28 cellular contexts compared by ENCODE assay signal in the genomic region with DNA sequence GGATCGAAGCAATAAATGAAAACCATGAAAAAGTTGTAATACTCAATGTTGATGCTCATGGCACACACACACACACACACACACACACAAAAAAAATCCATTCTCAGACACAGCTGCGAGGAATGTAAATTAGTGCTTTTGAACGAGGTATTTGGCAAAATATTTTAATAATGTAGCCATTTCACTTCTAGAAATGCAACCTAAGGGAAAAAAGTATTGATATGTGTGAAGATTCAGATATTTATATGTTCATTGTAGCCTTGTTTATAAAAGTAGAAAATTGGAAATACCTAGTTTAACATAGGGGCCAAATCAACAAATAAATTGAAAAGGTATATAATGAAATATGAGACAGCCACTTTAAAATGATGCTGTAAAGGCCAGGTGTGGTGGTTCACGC. TPM values are rescaled to one million over a fixed set of nuclear protein-coding genes. Genes with fewer than 3 reads are reported as not detected.
"Had no signal": no experiment of that assay in that cellular context is flagged by ENCODE, and none has a peak within 500 bp of the region (broad histone marks: within the 10 kb centered on the region; RNA-seq: fewer than 3 reads in every experiment).

No MANE protein-coding gene starts in this region.

- FAIRE-seq: bronchial epithelial cell had no signal

- H3K4me3 Mint-ChIP-seq: activated CD4-positive, alpha-beta memory T cell treated with anti-CD3 and anti-CD28 coated beads, Interleukin-2, amount 10 ng/mL, durations not matched to agents 7 days and 5 days; activated CD4-positive, alpha-beta T cell treated with anti-CD3 and anti-CD28 coated beads for 36 hours; activated CD4-positive, alpha-beta T cell treated with anti-CD3 and anti-CD28 coated beads, Interleukin-2, amount 10 ng/mL, durations not matched to agents 24 days and 14 days; activated naive CD4-positive, alpha-beta T cell treated with anti-CD3 and anti-CD28 coated beads, Interleukin-2, amount 10 ng/mL, durations not matched to agents 7 days and 5 days; activated naive CD8-positive, alpha-beta T cell treated with anti-CD3 and anti-CD28 coated beads, Interleukin-2, amount 10 ng/mL, durations not matched to agents 7 days and 5 days; activated T-cell treated with anti-CD3 and anti-CD28 coated beads, Interleukin-2, amount 50 U/mL, for 24 hours; activated T-cell treated with anti-CD3 and anti-CD28 coated beads, Interleukin-2, amount 50 U/mL, for 72 hours; central memory CD8-positive, alpha-beta T cell; dendritic cell treated with granulocyte-macrophage colony-stimulating factor and Interleukin-4, amounts not matched to agents 40 ng/mL and 50 ng/mL, for 4 days; endodermal cell had no signal

- H3K9me3 ChIP-seq: ascending aorta, gastrocnemius medialis had no signal

- H3K36me3 Mint-ChIP-seq: activated naive CD4-positive, alpha-beta T cell treated with anti-CD3 and anti-CD28 coated beads, Interleukin-2, amount 10 ng/mL, durations not matched to agents 7 days and 5 days; activated naive CD4-positive, alpha-beta T cell treated with anti-CD3 and anti-CD28 coated beads, Interleukin-2, amount 50 U/mL, for 72 hours; activated naive CD8-positive, alpha-beta T cell treated with anti-CD3 and anti-CD28 coated beads, Interleukin-2, amount 10 ng/mL, durations not matched to agents 7 days and 5 days had no signal

- H3K27ac Mint-ChIP-seq: activated CD4-positive, alpha-beta memory T cell treated with anti-CD3 and anti-CD28 coated beads, Interleukin-2, amount 10 ng/mL, durations not matched to agents 7 days and 5 days; activated CD4-positive, alpha-beta T cell treated with anti-CD3 and anti-CD28 coated beads for 36 hours; activated CD4-positive, alpha-beta T cell treated with anti-CD3 and anti-CD28 coated beads, Interleukin-2, amount 10 ng/mL, durations not matched to agents 24 days and 14 days; activated naive CD4-positive, alpha-beta T cell treated with anti-CD3 and anti-CD28 coated beads, Interleukin-2, amount 10 ng/mL, durations not matched to agents 7 days and 5 days; activated naive CD4-positive, alpha-beta T cell treated with anti-CD3 and anti-CD28 coated beads, Interleukin-2, amount 50 U/mL, for 72 hours; activated naive CD8-positive, alpha-beta T cell treated with anti-CD3 and anti-CD28 coated beads, Interleukin-2, amount 10 ng/mL, durations not matched to agents 7 days and 5 days; activated T-cell treated with anti-CD3 and anti-CD28 coated beads, Interleukin-2, amount 50 U/mL, for 24 hours; activated T-cell treated with anti-CD3 and anti-CD28 coated beads, Interleukin-2, amount 50 U/mL, for 72 hours; dendritic cell treated with granulocyte-macrophage colony-stimulating factor and Interleukin-4, amounts not matched to agents 40 ng/mL and 50 ng/mL, for 4 days; endodermal cell had no signal

- ATAC-seq: activated CD4-positive, alpha-beta T cell treated with anti-CD3 and anti-CD28 coated beads for 36 hours; activated naive CD4-positive, alpha-beta T cell treated with anti-CD3 and anti-CD28 coated beads, Interleukin-2, amount 50 U/mL, for 72 hours; activated T-cell treated with anti-CD3 and anti-CD28 coated beads, Interleukin-2, amount 50 U/mL, for 72 hours; esophagus mucosa; gastrocnemius medialis had no signal

- H3K27me3 Mint-ChIP-seq: activated CD4-positive, alpha-beta T cell treated with anti-CD3 and anti-CD28 coated beads for 36 hours had no signal

- H3K4me3 ChIP-seq: ascending aorta, coronary artery, gastrocnemius medialis had no signal

- H3K27ac ChIP-seq: ascending aorta, brain microvascular endothelial cell, coronary artery, gastrocnemius medialis had no signal

- H3K4me1 Mint-ChIP-seq: activated CD4-positive, alpha-beta memory T cell treated with anti-CD3 and anti-CD28 coated beads, Interleukin-2, amount 10 ng/mL, durations not matched to agents 7 days and 5 days; activated naive CD4-positive, alpha-beta T cell treated with anti-CD3 and anti-CD28 coated beads, Interleukin-2, amount 10 ng/mL, durations not matched to agents 7 days and 5 days; central memory CD8-positive, alpha-beta T cell had no signal

- H3K9me3 Mint-ChIP-seq: activated CD4-positive, alpha-beta memory T cell treated with anti-CD3 and anti-CD28 coated beads, Interleukin-2, amount 10 ng/mL, durations not matched to agents 7 days and 5 days; activated CD4-positive, alpha-beta T cell treated with anti-CD3 and anti-CD28 coated beads, Interleukin-2, amount 10 ng/mL, durations not matched to agents 24 days and 14 days; activated naive CD4-positive, alpha-beta T cell treated with anti-CD3 and anti-CD28 coated beads, Interleukin-2, amount 10 ng/mL, durations not matched to agents 7 days and 5 days; activated naive CD4-positive, alpha-beta T cell treated with anti-CD3 and anti-CD28 coated beads, Interleukin-2, amount 50 U/mL, for 72 hours; activated naive CD8-positive, alpha-beta T cell treated with anti-CD3 and anti-CD28 coated beads, Interleukin-2, amount 10 ng/mL, durations not matched to agents 7 days and 5 days; activated T-cell treated with anti-CD3 and anti-CD28 coated beads, Interleukin-2, amount 50 U/mL, for 24 hours; activated T-cell treated with anti-CD3 and anti-CD28 coated beads, Interleukin-2, amount 50 U/mL, for 72 hours; central memory CD8-positive, alpha-beta T cell; dendritic cell treated with granulocyte-macrophage colony-stimulating factor and Interleukin-4, amounts not matched to agents 40 ng/mL and 50 ng/mL, for 4 days; endodermal cell had no signal

- H3K36me3 ChIP-seq: ascending aorta, brain microvascular endothelial cell, gastrocnemius medialis had no signal

- DNase-seq: activated CD4-positive, alpha-beta memory T cell treated with anti-CD3 and anti-CD28 coated beads, Interleukin-2, amount 10 ng/mL, durations not matched to agents 7 days and 5 days; activated CD4-positive, alpha-beta T cell treated with anti-CD3 and anti-CD28 coated beads for 36 hours; activated CD4-positive, alpha-beta T cell treated with anti-CD3 and anti-CD28 coated beads, Interleukin-2, amount 10 ng/mL, durations not matched to agents 24 days and 14 days; activated CD4-positive, CD25-positive, alpha-beta regulatory T cell; activated CD4-positive, CD25-positive, alpha-beta regulatory T cell treated with anti-CD3 and anti-CD28 coated beads, Interleukin-2, amount 50 U/mL, for 72 hours; activated CD8-positive, alpha-beta memory T cell treated with anti-CD3 and anti-CD28 coated beads, Interleukin-2, amount 50 U/mL, for 48 hours; activated gamma-delta T cell; activated naive CD4-positive, alpha-beta T cell; activated naive CD4-positive, alpha-beta T cell treated with anti-CD3 and anti-CD28 coated beads, Interleukin-2, amount 10 ng/mL, durations not matched to agents 7 days and 5 days; activated naive CD8-positive, alpha-beta T cell treated with anti-CD3 and anti-CD28 coated beads, Interleukin-2, amount 10 ng/mL, durations not matched to agents 7 days and 5 days; activated T-cell treated with anti-CD3 and anti-CD28 coated beads for 4 hours; activated T-cell treated with anti-CD3 and anti-CD28 coated beads, Interleukin-2, amount 50 U/mL, for 24 hours; activated T-cell treated with anti-CD3 and anti-CD28 coated beads, Interleukin-2, amount 50 U/mL, for 72 hours; brain microvascular endothelial cell; dorsolateral prefrontal cortex; effector memory CD4-positive, alpha-beta T cell; endodermal cell; foreskin fibroblast; gastrocnemius medialis; T-helper 1 cell; T-helper 2 cell had no signal

- H3K27me3 ChIP-seq: ascending aorta, dorsolateral prefrontal cortex had no signal

- H3K4me1 ChIP-seq: ascending aorta had no signal

RNA-seq across cellular contexts. Expression of a gene that starts 3.8 kb away (rescaled TPM):
- total RNA-seq: activated CD4-positive, alpha-beta memory T cell treated with anti-CD3 and anti-CD28 coated beads, Interleukin-2, amount 10 ng/mL, durations not matched to agents 7 days and 5 days had no signal
